In genomic region chr14:21192447-21192822, GRCh38 we compare ENCODE assay signal across 10 cellular contexts. TPM values are rescaled to one million over a fixed set of nuclear protein-coding genes. Genes with fewer than 3 reads are reported as not detected.
DNase-seq lines count a peak whose midpoint lies in the region; ATAC-seq, FAIRE-seq and TF ChIP-seq lines count a peak whose summit lies in the region.
"Had no signal": no experiment of that assay in that cellular context is flagged by ENCODE, and none has a peak within 500 bp of the region (broad histone marks: within the 10 kb centered on the region; RNA-seq: fewer than 3 reads in every experiment).

No MANE protein-coding gene starts in this region.

- H3K36me3 ChIP-seq in thoracic aorta (no peaks in the 10 kb centered on the region), prostate gland (no peaks in the 10 kb centered on the region)
- H3K36me3 ChIP-seq: right lobe of liver had no signal

- peaks cover 5% of the 10 kb centered on the region for H3K9me3 ChIP-seq in thoracic aorta
- H3K9me3 ChIP-seq in prostate gland: no peaks in the 10 kb centered on the region
- H3K9me3 ChIP-seq: right lobe of liver had no signal

- H3K27me3 ChIP-seq in thoracic aorta (replicated peaks; ENCODE audit: insufficient read depth) (no peaks in the 10 kb centered on the region), prostate gland (replicated peaks; ENCODE audit: insufficient read depth) (no peaks in the 10 kb centered on the region)
- H3K27me3 ChIP-seq: right lobe of liver had no signal

- TF ChIP-seq CTCF in thoracic aorta (IDR thresholded peaks at IDR 0.05) (no peak), prostate gland (IDR thresholded peaks at IDR 0.05) (no peak)

- H3K9me3 Mint-ChIP-seq in activated naive CD4-positive, alpha-beta T cell treated with anti-CD3 and anti-CD28 coated beads, Interleukin-2, amount 10 ng/mL, durations not matched to agents 7 days and 5 days: no peaks in the 10 kb centered on the region
- peaks cover 4% of the 10 kb centered on the region for H3K9me3 Mint-ChIP-seq in activated CD8-positive, alpha-beta T cell treated with anti-CD3 and anti-CD28 coated beads, Interleukin-2, amount 10 ng/mL, durations not matched to agents 7 days and 5 days (ENCODE audit: insufficient read depth)
- no peaks in the 10 kb centered on the region for H3K9me3 Mint-ChIP-seq in immature natural killer cell

- H3K4me1 ChIP-seq in thoracic aorta (ENCODE audit: control insufficient read depth in 1 of 2, low read depth in 2 of 2) (peaks cover 4 to 8% of the 10 kb centered on the region in 2 donors), prostate gland (replicated peaks) (peaks cover 4% of the 10 kb centered on the region)
- H3K4me1 ChIP-seq: right lobe of liver had no signal

- peaks cover 13% of the 10 kb centered on the region for H3K4me1 Mint-ChIP-seq in activated naive CD4-positive, alpha-beta T cell treated with anti-CD3 and anti-CD28 coated beads, Interleukin-2, amount 10 ng/mL, durations not matched to agents 7 days and 5 days
- peaks cover 21% of the 10 kb centered on the region for H3K4me1 Mint-ChIP-seq in activated CD8-positive, alpha-beta T cell treated with anti-CD3 and anti-CD28 coated beads, Interleukin-2, amount 10 ng/mL, durations not matched to agents 7 days and 5 days (ENCODE audit: low read depth)
- peaks cover 15 to 20% of the 10 kb centered on the region in 2 donors for H3K4me1 Mint-ChIP-seq in immature natural killer cell

- H3K27ac ChIP-seq in thoracic aorta (no peak overlapping the region), prostate gland (no peak overlapping the region)
- H3K27ac ChIP-seq: right lobe of liver had no signal

- no peak for ATAC-seq in activated CD8-positive, alpha-beta T cell treated with anti-CD3 and anti-CD28 coated beads, Interleukin-2, amount 10 ng/mL, durations not matched to agents 7 days and 5 days
- no peak for ATAC-seq in thoracic aorta (ENCODE audit: insufficient number of reproducible peaks, low FRiP score, low read depth)
- ATAC-seq in HG03521 (IDR thresholded peaks at IDR 0.05; ENCODE audit: unreplicated experiment): no peak

- CTCF ChIA-PET in activated naive CD4-positive, alpha-beta T cell treated with anti-CD3 and anti-CD28 coated beads, Interleukin-2, amount 10 ng/mL, durations not matched to agents 7 days and 5 days (lab: Charles Lee): interaction anchor here (0.8 to 1.6 kb wide), 4 partner anchors 12 to 177 kb away, joined by 3 to 5 read pairs (median 3); no protein-coding TSS in a partner anchor
- CTCF ChIA-PET in activated CD8-positive, alpha-beta T cell treated with anti-CD3 and anti-CD28 coated beads, Interleukin-2, amount 10 ng/mL, durations not matched to agents 7 days and 5 days (lab: Charles Lee): interaction anchor here (0.7 to 1.1 kb wide), 2 partner anchors 46 to 88 kb away, joined by 3 read pairs; no protein-coding TSS in a partner anchor

- H3K27ac Mint-ChIP-seq in activated naive CD4-positive, alpha-beta T cell treated with anti-CD3 and anti-CD28 coated beads, Interleukin-2, amount 10 ng/mL, durations not matched to agents 7 days and 5 days: no peak overlapping the region
- H3K27ac Mint-ChIP-seq in activated CD8-positive, alpha-beta T cell treated with anti-CD3 and anti-CD28 coated beads, Interleukin-2, amount 10 ng/mL, durations not matched to agents 7 days and 5 days: no peak overlapping the region
- H3K27ac Mint-ChIP-seq in immature natural killer cell: no peak overlapping the region

- H3K4me3 ChIP-seq in thoracic aorta (peak overlapping the region; percentile 61), prostate gland (no peak overlapping the region)

- WGBS in prostate gland: 25% methylated on average over 1 of the region's 1 CpG

- peak overlapping the region; percentile 43 for H3K4me3 Mint-ChIP-seq in activated naive CD4-positive, alpha-beta T cell treated with anti-CD3 and anti-CD28 coated beads, Interleukin-2, amount 10 ng/mL, durations not matched to agents 7 days and 5 days
- H3K4me3 Mint-ChIP-seq in activated CD8-positive, alpha-beta T cell treated with anti-CD3 and anti-CD28 coated beads, Interleukin-2, amount 10 ng/mL, durations not matched to agents 7 days and 5 days: peak overlapping the region; percentile 64
- H3K4me3 Mint-ChIP-seq in immature natural killer cell: peak overlapping the region; percentile 58 to 77 (median 73)

- no peaks in the 10 kb centered on the region for H3K36me3 Mint-ChIP-seq in activated naive CD4-positive, alpha-beta T cell treated with anti-CD3 and anti-CD28 coated beads, Interleukin-2, amount 10 ng/mL, durations not matched to agents 7 days and 5 days
- H3K36me3 Mint-ChIP-seq in activated CD8-positive, alpha-beta T cell treated with anti-CD3 and anti-CD28 coated beads, Interleukin-2, amount 10 ng/mL, durations not matched to agents 7 days and 5 days (ENCODE audit: low read depth): no peaks in the 10 kb centered on the region
- H3K36me3 Mint-ChIP-seq in immature natural killer cell: no peaks in the 10 kb centered on the region

- intact Hi-C loops in prostate gland (cut with DNase I): no loop called here

- H3K27me3 Mint-ChIP-seq in activated naive CD4-positive, alpha-beta T cell treated with anti-CD3 and anti-CD28 coated beads, Interleukin-2, amount 10 ng/mL, durations not matched to agents 7 days and 5 days: peaks cover 47% of the 10 kb centered on the region
- peaks cover 8% of the 10 kb centered on the region for H3K27me3 Mint-ChIP-seq in activated CD8-positive, alpha-beta T cell treated with anti-CD3 and anti-CD28 coated beads, Interleukin-2, amount 10 ng/mL, durations not matched to agents 7 days and 5 days (ENCODE audit: low read depth)
- peaks cover 0 to 4% (median 1%) of the 10 kb centered on the region in 3 donors for H3K27me3 Mint-ChIP-seq in immature natural killer cell (ENCODE audit: low read depth in 3 of 3)

- FAIRE-seq in urothelium cell line (lab: Jason Lieb, UNC): no peak

- DNase-seq in activated naive CD4-positive, alpha-beta T cell treated with anti-CD3 and anti-CD28 coated beads, Interleukin-2, amount 10 ng/mL, durations not matched to agents 7 days and 5 days: no peak
- DNase-seq in activated naive CD4-positive, alpha-beta T cell treated with anti-CD3 and anti-CD28 coated beads, Interleukin-2, amount 50 U/mL, for 16 hours: no peak
- no peak for DNase-seq in activated CD8-positive, alpha-beta T cell treated with anti-CD3 and anti-CD28 coated beads, Interleukin-2, amount 10 ng/mL, durations not matched to agents 7 days and 5 days
- DNase-seq in immature natural killer cell (no peak), thoracic aorta (ENCODE audit: low spot score) (no peak), prostate gland (ENCODE audit: low spot score) (no peak), urothelium cell line (ENCODE audit: low spot score) (no peak)

- POLR2A ChIA-PET in activated CD8-positive, alpha-beta T cell treated with anti-CD3 and anti-CD28 coated beads, Interleukin-2, amount 10 ng/mL, durations not matched to agents 7 days and 5 days (lab: Charles Lee): no interaction called here

- no peak for TF ChIP-seq POLR2A in prostate gland (IDR thresholded peaks at IDR 0.05)

RNA-seq across cellular contexts. Expression of gene OR5AU1, which starts 36.6 kb away (rescaled TPM):
- total RNA-seq in activated CD8-positive, alpha-beta T cell treated with anti-CD3 and anti-CD28 coated beads, Interleukin-2, amount 10 ng/mL, durations not matched to agents 7 days and 5 days: not detected
- polyA plus RNA-seq in immature natural killer cell: not detected
- total RNA-seq in thoracic aorta (not detected), prostate gland (not detected)
- total RNA-seq: Daoy, right lobe of liver had no signal
